In genomic region chr18:7617738-7618422, GRCh38 we compare ENCODE assay signal across 11 cellular contexts. TPM values are rescaled to one million over a fixed set of nuclear protein-coding genes. Genes with fewer than 3 reads are reported as not detected.
DNase-seq lines count a peak whose midpoint lies in the region; ATAC-seq, FAIRE-seq and TF ChIP-seq lines count a peak whose summit lies in the region.
"Had no signal": no experiment of that assay in that cellular context is flagged by ENCODE, and none has a peak within 500 bp of the region (broad histone marks: within the 10 kb centered on the region; RNA-seq: fewer than 3 reads in every experiment).

No MANE protein-coding gene starts in this region.

- POLR2A ChIA-PET in HepG2 (lab: Yijun Ruan, JAX) = no interaction called here

- ATAC-seq in HepG2 = no peak
- no peak for ATAC-seq in GM21786 (IDR thresholded peaks at IDR 0.05; ENCODE audit: unreplicated experiment)

- no peak for TF ChIP-seq POLR2A in HepG2 (IDR thresholded peaks at IDR 0.05; ENCODE audit: insufficient read depth in 1 of 2, low read depth in 2 of 2, low read length in 2 of 2)

- TF ChIP-seq RAD21 in liver (IDR thresholded peaks at IDR 0.05) (peak in 1 of 2 donors; percentile 31), HepG2 (CRISPR knock-in tag; IDR thresholded peaks at IDR 0.05) (no peak)

- FAIRE-seq in HepG2 (lab: Jason Lieb, UNC) = no peak

- TF ChIP-seq EP300 in HepG2 (IDR thresholded peaks at IDR 0.05; ENCODE audit: low read depth in 2 of 2, low read length in 2 of 2) = no peak
- no peak for TF ChIP-seq EP300 in HepG2 (CRISPR knock-in tag; IDR thresholded peaks at IDR 0.05; ENCODE audit: borderline replicate concordance)

- no peak overlapping the region for H3K4me2 ChIP-seq in HepG2 (ENCODE audit: low read depth, low read length)
- H3K4me2 ChIP-seq: PC-9 had no signal

- intact Hi-C loops in HepG2 (cut with micrococcal nuclease; ENCODE audit: unreplicated experiment) = no loop called here

- H3K27ac ChIP-seq in liver (ENCODE audit: low read depth in 1 of 2, low read length in 2 of 2) (peak overlapping the region in 1 of 2 donors; percentile 53), HepG2 (ENCODE audit: extremely low read length, insufficient read depth, low read length) (no peak overlapping the region)
- H3K27ac ChIP-seq: PC-9 had no signal

- H3K4me1 ChIP-seq in liver (ENCODE audit: control insufficient read depth in 4 of 4, insufficient read depth in 4 of 4, low read length in 3 of 4) (peaks cover 0 to 14% (median 3%) of the 10 kb centered on the region in 4 donors), HepG2 (ENCODE audit: insufficient read depth, low read length) (peaks cover 53% of the 10 kb centered on the region)

- 25% methylated on average over 7 of the region's 7 CpGs for whole genome bisulfite sequencing in liver
- WGBS in HepG2 (ENCODE audit: low lambda C conversion rate) = 89% methylated on average over 7 of the region's 7 CpGs

- H3K9ac ChIP-seq in liver (ENCODE audit: low read depth in 1 of 2, low read length in 2 of 2) = peak overlapping the region in 1 of 2 donors; percentile 63
- H3K9ac ChIP-seq in HepG2 (ENCODE audit: insufficient read depth, low read depth, low read length) = no peak overlapping the region

- H3K36me3 ChIP-seq in liver (ENCODE audit: control insufficient read depth in 4 of 4, insufficient read depth in 3 of 4, low read depth in 1 of 4, low read length in 3 of 4) = no peaks in the 10 kb centered on the region
- H3K36me3 ChIP-seq in HepG2 (replicated peaks in 1 of 2; ENCODE audit: control insufficient read depth in 1 of 2, insufficient read depth in 2 of 2, low read length in 2 of 2) = no peaks in the 10 kb centered on the region

- H4K20me1 ChIP-seq in HepG2 (ENCODE audit: insufficient read depth, low read length) = no peaks in the 10 kb centered on the region; the same call in 1 of the 2 replicates

- BruUV-seq in HepG2 (replicated peaks; lab: Mats Ljungman, UMichigan) = no TSS peak

- TF ChIP-seq CTCF in liver (IDR thresholded peaks at IDR 0.05; ENCODE audit: low read depth, low read length, missing input control) (no peak), HepG2 (CRISPR knock-in tag; IDR thresholded peaks at IDR 0.05) (no peak), fibroblast of mammary gland (conservative IDR thresholded peaks at IDR 0.05; ENCODE audit: control insufficient read depth, insufficient read depth, low read depth, low read length) (no peak)

- peaks cover 10% of the 10 kb centered on the region for H3K79me2 ChIP-seq in HepG2 (ENCODE audit: insufficient read depth, low read length)

- H3K27me3 ChIP-seq in liver (ENCODE audit: control insufficient read depth in 4 of 4, insufficient read depth in 4 of 4, low read length in 3 of 4) (no peaks in the 10 kb centered on the region), HepG2 (ENCODE audit: control insufficient read depth in 1 of 2, insufficient read depth in 2 of 2, low read length in 2 of 2) (no peaks in the 10 kb centered on the region)

- no peak overlapping the region for H2AFZ ChIP-seq in HepG2 (ENCODE audit: low read length)
- H2AFZ ChIP-seq: PC-9 had no signal

- no peaks in the 10 kb centered on the region for H3K9me3 ChIP-seq in liver (ENCODE audit: control insufficient read depth in 4 of 4, low read length in 3 of 4)
- H3K9me3 ChIP-seq in HepG2 (ENCODE audit: low read length) = no peaks in the 10 kb centered on the region

- in situ Hi-C loops in HepG2 (cut with HindIII; ENCODE audit: extremely low pct_ligation_motif_present, low pct_unique_long_range_greater_than_20kb) = no loop called here

- DNase-seq in HepG2 (ENCODE audit: low spot score) (no peak), fibroblast of mammary gland (ENCODE audit: low read depth) (peak; percentile 86), myocyte (ENCODE audit: low read depth) (peak; percentile 24), CD1c-positive myeloid dendritic cell (ENCODE audit: extremely low spot score) (no peak)
- no peak for DNase-seq in stimulated activated CD4-positive, alpha-beta T cell treated with anti-CD3 and anti-CD28 coated beads, Interleukin-4, amount 100 ng/mL, for 4 hours
- DNase-seq in NK-92 treated with Interleukin-12 subunit alpha and Interleukin-12 subunit beta, amount 100 ng/mL, for 24 hours (lab: John Stamatoyannopoulos, UW) = no peak
- DNase-seq: cerebellar nuclear complex, naive B cell, PC-9 had no signal

- CTCF ChIA-PET in HepG2 (lab: Yijun Ruan, JAX; ENCODE audit: low intra/inter-chr PET ratio, low total read pairs) = no interaction called here

- H3K4me3 ChIP-seq in liver (ENCODE audit: low read depth in 1 of 3, low read length in 3 of 3) (peak overlapping the region in 2 of 3 donors; percentile 12 to 43), HepG2 (replicated peaks in 1 of 3; ENCODE audit: insufficient read depth in 1 of 3, low read depth in 2 of 3, low read length in 3 of 3) (no peak overlapping the region), fibroblast of mammary gland (ENCODE audit: control insufficient read depth, low read depth, low read length) (peak overlapping the region; percentile 22)
- H3K4me3 ChIP-seq: PC-9 had no signal

TF ChIP-seq in liver, 16 proteins besides CTCF, POLR2A, EP300 and RAD21 (continues in another document):
- no peak for TF ChIP-seq ZBTB33 (IDR thresholded peaks at IDR 0.05)
- no peak for TF ChIP-seq JUND (IDR thresholded peaks at IDR 0.05)
- TF ChIP-seq NR2F2 (IDR thresholded peaks at IDR 0.05) = no peak

TF ChIP-seq in HepG2, 621 proteins besides CTCF, POLR2A, EP300 and RAD21 (continues in another document):
- TF ChIP-seq KLF6 (CRISPR knock-in tag; IDR thresholded peaks at IDR 0.05) (no peak), PCBP2 (optimal IDR thresholded peaks at IDR 0.05; ENCODE audit: low read depth, low read length, poor library complexity, severe bottlenecking) (no peak), ZNF737 (CRISPR knock-in tag; IDR thresholded peaks at IDR 0.05; ENCODE audit: borderline replicate concordance) (no peak), MLLT10 (CRISPR knock-in tag; IDR thresholded peaks at IDR 0.05) (no peak), ZFP36L2 (CRISPR knock-in tag; IDR thresholded peaks at IDR 0.05) (no peak), PREB (CRISPR knock-in tag; IDR thresholded peaks at IDR 0.05) (no peak), SOX5 (CRISPR knock-in tag; IDR thresholded peaks at IDR 0.05; ENCODE audit: borderline replicate concordance) (no peak)
- TF ChIP-seq, protein P1, sequence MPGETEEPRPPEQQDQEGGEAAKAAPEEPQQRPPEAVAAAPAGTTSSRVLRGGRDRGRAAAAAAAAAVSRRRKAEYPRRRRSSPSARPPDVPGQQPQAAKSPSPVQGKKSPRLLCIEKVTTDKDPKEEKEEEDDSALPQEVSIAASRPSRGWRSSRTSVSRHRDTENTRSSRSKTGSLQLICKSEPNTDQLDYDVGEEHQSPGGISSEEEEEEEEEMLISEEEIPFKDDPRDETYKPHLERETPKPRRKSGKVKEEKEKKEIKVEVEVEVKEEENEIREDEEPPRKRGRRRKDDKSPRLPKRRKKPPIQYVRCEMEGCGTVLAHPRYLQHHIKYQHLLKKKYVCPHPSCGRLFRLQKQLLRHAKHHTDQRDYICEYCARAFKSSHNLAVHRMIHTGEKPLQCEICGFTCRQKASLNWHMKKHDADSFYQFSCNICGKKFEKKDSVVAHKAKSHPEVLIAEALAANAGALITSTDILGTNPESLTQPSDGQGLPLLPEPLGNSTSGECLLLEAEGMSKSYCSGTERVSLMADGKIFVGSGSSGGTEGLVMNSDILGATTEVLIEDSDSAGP (CRISPR knock-in tag; IDR thresholded peaks at IDR 0.05; ENCODE audit: borderline replicate concordance) = no peak
- TF ChIP-seq, protein P2, sequence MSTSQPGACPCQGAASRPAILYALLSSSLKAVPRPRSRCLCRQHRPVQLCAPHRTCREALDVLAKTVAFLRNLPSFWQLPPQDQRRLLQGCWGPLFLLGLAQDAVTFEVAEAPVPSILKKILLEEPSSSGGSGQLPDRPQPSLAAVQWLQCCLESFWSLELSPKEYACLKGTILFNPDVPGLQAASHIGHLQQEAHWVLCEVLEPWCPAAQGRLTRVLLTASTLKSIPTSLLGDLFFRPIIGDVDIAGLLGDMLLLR (CRISPR knock-in tag; IDR thresholded peaks at IDR 0.05) = no peak

RNA-seq across cellular contexts. Expression of gene PTPRM, which starts 50.8 kb away (rescaled TPM):
- total RNA-seq in liver (10 to 100 TPM; 14.7 to 23.0 TPM), HepG2 (2016; rRNA removed; fragmentation: Illumina TruSeq; extraction: Trizol) (6.5 and 12.6 TPM in 2 replicates), myocyte (24.8 and 26.9 TPM in 2 replicates)
- polyA plus RNA-seq in liver (10 to 100 TPM in 1 of 2 donors, 1 to 10 TPM in 1; 9.2 to 10.6 TPM), HepG2 (2011; rRNA removed) (97.3 and 108 TPM in 2 replicates)
- total RNA-seq in HepG2 (2016; cell fraction: cytosol; rRNA removed; fragmentation: Illumina TruSeq; extraction: Trizol; ENCODE audit: low read depth) = 9.3 and 11.1 TPM in 2 replicates
- total RNA-seq in HepG2 (2016; cell fraction: insoluble cytoplasmic fraction; rRNA removed; fragmentation: Illumina TruSeq; extraction: Trizol) = 5.1 and 13.5 TPM in 2 replicates
- total RNA-seq in HepG2 (2016; cell fraction: membrane; rRNA removed; fragmentation: Illumina TruSeq; extraction: Trizol) = 4.9 and 6.3 TPM in 2 replicates
- 30.4 and 32.6 TPM in 2 replicates for total RNA-seq in HepG2 (2016; cell fraction: nucleus; rRNA removed; fragmentation: Illumina TruSeq; extraction: Trizol)
- 55.8 and 58.3 TPM in 2 replicates for polyA plus RNA-seq in HepG2 (2011; cell fraction: cytosol; rRNA removed)
- polyA plus RNA-seq in HepG2 (2011; cell fraction: nucleus; rRNA removed) = 337 and 404 TPM in 2 replicates
- polyA plus RNA-seq in HepG2 (2012) = 24.9 and 30.6 TPM in 2 replicates
- 0.53 and 0.66 TPM in 2 replicates for polyA plus RNA-seq in HepG2 (2016; cell fraction: cytosol; fragmentation: Illumina TruSeq; extraction: Trizol; ENCODE audit: low read depth)
- polyA plus RNA-seq in HepG2 (2016; cell fraction: insoluble cytoplasmic fraction; fragmentation: Illumina TruSeq; extraction: Trizol; ENCODE audit: low read depth) = 6.8 and 6.9 TPM in 2 replicates
- polyA plus RNA-seq in HepG2 (2016; cell fraction: membrane; fragmentation: Illumina TruSeq; extraction: Trizol; ENCODE audit: low read depth) = 2.4 and 2.8 TPM in 2 replicates
- 39.2 and 53.1 TPM in 2 replicates for polyA plus RNA-seq in HepG2 (2016; cell fraction: nucleus; fragmentation: Illumina TruSeq; extraction: Trizol; ENCODE audit: insufficient read depth, low read depth)
- 49.0 and 70.1 TPM in 2 replicates for polyA minus RNA-seq in HepG2 (2011; rRNA and poly(A)+ RNA removed; ENCODE audit: low replicate concordance)
- polyA minus RNA-seq in HepG2 (2011; cell fraction: cytosol; rRNA and poly(A)+ RNA removed) = 21.5 and 29.5 TPM in 2 replicates
- 292 and 299 TPM in 2 replicates for polyA minus RNA-seq in HepG2 (2011; cell fraction: nucleus; rRNA and poly(A)+ RNA removed)
- polyA plus RNA-seq in myocyte (2012) = 41.8 TPM

Comparison
In these comparisons a context has a peak if more than half of its experiments do, and no peak if none do; other contexts are left out.
1. H3K4me3 ChIP-seq: peak in liver (2 of 3) and fibroblast of mammary gland (single experiment); none in HepG2 (0 of 3).
2. DNase-seq: peak in fibroblast of mammary gland (single experiment) and myocyte (single experiment); none in HepG2 (single experiment), stimulated activated CD4-positive, alpha-beta T cell treated with anti-CD3 and anti-CD28 coated beads, Interleukin-4, amount 100 ng/mL, for 4 hours (0 of 2), NK-92 treated with Interleukin-12 subunit alpha and Interleukin-12 subunit beta, amount 100 ng/mL, for 24 hours (single experiment) and CD1c-positive myeloid dendritic cell (single experiment).